ENCODE assay signal across 1 cellular context in the genomic region with DNA sequence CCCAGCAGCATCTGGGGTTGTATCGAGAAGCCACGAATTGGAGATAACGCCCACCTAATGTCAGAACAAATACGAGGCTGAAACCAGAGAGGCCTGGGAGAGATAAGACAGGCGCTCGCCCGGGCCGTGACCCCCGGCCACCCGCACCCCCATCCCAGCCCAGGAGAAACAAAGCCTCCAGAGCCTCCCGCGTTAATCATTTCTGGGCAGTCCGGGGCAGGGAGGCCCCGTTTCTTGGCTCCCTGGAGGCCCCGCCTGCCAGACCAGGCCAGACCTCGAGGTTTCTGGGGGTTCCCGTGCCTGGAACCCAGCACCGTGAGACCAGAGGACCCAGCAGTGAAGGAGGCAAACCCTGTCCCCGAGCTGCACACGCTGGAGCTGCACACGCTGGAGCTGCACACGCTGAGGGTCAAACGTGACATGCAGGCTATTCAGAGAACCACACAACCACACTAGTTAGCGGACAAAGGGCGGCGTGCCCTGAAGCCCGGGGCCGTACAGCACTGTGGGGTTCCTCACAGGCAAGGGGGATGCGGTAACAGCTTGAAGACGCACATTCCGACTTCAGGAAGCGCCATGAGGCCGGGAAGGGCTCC.
TF ChIP-seq lines count a peak whose summit lies in the region.

No MANE protein-coding gene starts in this region.

TF ChIP-seq in HepG2, 621 proteins besides CTCF, POLR2A, EP300 and RAD21 (continued from another document and continues in another):
- TF ChIP-seq, protein P1, sequence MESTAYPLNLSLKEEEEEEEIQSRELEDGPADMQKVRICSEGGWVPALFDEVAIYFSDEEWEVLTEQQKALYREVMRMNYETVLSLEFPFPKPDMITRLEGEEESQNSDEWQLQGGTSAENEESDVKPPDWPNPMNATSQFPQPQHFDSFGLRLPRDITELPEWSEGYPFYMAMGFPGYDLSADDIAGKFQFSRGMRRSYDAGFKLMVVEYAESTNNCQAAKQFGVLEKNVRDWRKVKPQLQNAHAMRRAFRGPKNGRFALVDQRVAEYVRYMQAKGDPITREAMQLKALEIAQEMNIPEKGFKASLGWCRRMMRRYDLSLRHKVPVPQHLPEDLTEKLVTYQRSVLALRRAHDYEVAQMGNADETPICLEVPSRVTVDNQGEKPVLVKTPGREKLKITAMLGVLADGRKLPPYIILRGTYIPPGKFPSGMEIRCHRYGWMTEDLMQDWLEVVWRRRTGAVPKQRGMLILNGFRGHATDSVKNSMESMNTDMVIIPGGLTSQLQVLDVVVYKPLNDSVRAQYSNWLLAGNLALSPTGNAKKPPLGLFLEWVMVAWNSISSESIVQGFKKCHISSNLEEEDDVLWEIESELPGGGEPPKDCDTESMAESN (CRISPR knock-in tag; conservative IDR thresholded peaks at IDR 0.05) = no peak
- no peak for TF ChIP-seq ZNF619 (CRISPR knock-in tag; IDR thresholded peaks at IDR 0.05)
- no peak for TF ChIP-seq ZNF33B (CRISPR knock-in tag; IDR thresholded peaks at IDR 0.05)
- 0 out of 2 replicates have a peak, but pooled peaks have one; percentile 26 for TF ChIP-seq ZNF609 (CRISPR knock-in tag; IDR thresholded peaks at IDR 0.05; ENCODE audit: borderline replicate concordance)
- no peak for TF ChIP-seq IKZF4 (CRISPR knock-in tag; IDR thresholded peaks at IDR 0.05; ENCODE audit: borderline replicate concordance, low read depth, not compliant biosample characterization)
- TF ChIP-seq, protein P2, sequence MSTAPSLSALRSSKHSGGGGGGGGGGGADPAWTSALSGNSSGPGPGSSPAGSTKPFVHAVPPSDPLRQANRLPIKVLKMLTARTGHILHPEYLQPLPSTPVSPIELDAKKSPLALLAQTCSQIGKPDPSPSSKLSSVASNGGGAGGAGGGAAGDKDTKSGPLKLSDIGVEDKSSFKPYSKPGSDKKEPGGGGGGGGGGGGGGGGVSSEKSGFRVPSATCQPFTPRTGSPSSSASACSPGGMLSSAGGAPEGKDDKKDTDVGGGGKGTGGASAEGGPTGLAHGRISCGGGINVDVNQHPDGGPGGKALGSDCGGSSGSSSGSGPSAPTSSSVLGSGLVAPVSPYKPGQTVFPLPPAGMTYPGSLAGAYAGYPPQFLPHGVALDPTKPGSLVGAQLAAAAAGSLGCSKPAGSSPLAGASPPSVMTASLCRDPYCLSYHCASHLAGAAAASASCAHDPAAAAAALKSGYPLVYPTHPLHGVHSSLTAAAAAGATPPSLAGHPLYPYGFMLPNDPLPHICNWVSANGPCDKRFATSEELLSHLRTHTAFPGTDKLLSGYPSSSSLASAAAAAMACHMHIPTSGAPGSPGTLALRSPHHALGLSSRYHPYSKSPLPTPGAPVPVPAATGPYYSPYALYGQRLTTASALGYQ (CRISPR knock-in tag; IDR thresholded peaks at IDR 0.05) = peak; percentile 38; the same call in 1 of the 2 replicates
- no peak for TF ChIP-seq ZNF672 (CRISPR knock-in tag; IDR thresholded peaks at IDR 0.05)
- no peak for TF ChIP-seq NFKBIZ (CRISPR knock-in tag; IDR thresholded peaks at IDR 0.05)
- no peak for TF ChIP-seq ZNF205 (CRISPR knock-in tag; IDR thresholded peaks at IDR 0.05)
- TF ChIP-seq THAP9 (CRISPR knock-in tag; IDR thresholded peaks at IDR 0.05; ENCODE audit: borderline replicate concordance) = no peak
- TF ChIP-seq ZFY (CRISPR knock-in tag; IDR thresholded peaks at IDR 0.05) = peak; percentile 39; the same call in 1 of the 2 replicates
- TF ChIP-seq BHLHE40 (IDR thresholded peaks at IDR 0.05; ENCODE audit: low read length) = peak; percentile 61
- peak; percentile 80 for TF ChIP-seq NR2F6 (IDR thresholded peaks at IDR 0.05)
- TF ChIP-seq NR2F6 (CRISPR knock-in tag; IDR thresholded peaks at IDR 0.05) = no peak; the same call in 1 of the 2 replicates
- TF ChIP-seq, protein P3, sequence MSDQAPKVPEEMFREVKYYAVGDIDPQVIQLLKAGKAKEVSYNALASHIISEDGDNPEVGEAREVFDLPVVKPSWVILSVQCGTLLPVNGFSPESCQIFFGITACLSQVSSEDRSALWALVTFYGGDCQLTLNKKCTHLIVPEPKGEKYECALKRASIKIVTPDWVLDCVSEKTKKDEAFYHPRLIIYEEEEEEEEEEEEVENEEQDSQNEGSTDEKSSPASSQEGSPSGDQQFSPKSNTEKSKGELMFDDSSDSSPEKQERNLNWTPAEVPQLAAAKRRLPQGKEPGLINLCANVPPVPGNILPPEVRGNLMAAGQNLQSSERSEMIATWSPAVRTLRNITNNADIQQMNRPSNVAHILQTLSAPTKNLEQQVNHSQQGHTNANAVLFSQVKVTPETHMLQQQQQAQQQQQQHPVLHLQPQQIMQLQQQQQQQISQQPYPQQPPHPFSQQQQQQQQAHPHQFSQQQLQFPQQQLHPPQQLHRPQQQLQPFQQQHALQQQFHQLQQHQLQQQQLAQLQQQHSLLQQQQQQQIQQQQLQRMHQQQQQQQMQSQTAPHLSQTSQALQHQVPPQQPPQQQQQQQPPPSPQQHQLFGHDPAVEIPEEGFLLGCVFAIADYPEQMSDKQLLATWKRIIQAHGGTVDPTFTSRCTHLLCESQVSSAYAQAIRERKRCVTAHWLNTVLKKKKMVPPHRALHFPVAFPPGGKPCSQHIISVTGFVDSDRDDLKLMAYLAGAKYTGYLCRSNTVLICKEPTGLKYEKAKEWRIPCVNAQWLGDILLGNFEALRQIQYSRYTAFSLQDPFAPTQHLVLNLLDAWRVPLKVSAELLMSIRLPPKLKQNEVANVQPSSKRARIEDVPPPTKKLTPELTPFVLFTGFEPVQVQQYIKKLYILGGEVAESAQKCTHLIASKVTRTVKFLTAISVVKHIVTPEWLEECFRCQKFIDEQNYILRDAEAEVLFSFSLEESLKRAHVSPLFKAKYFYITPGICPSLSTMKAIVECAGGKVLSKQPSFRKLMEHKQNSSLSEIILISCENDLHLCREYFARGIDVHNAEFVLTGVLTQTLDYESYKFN (CRISPR knock-in tag; conservative IDR thresholded peaks at IDR 0.05) = 0 out of 2 replicates have a peak, but pooled peaks have one; percentile 27
- TF ChIP-seq ZNF512 (CRISPR knock-in tag; IDR thresholded peaks at IDR 0.05) = no peak
- TF ChIP-seq FOXK2 (IDR thresholded peaks at IDR 0.05) = no peak
- TF ChIP-seq CC2D1A (CRISPR knock-in tag; IDR thresholded peaks at IDR 0.05) = no peak
- TF ChIP-seq HNRNPL (IDR thresholded peaks at IDR 0.05; ENCODE audit: low read depth, low read length) = 0 out of 2 replicates have a peak, but pooled peaks have one; percentile 44
- TF ChIP-seq ZSCAN25 (CRISPR knock-in tag; IDR thresholded peaks at IDR 0.05) = peak; percentile 57
- peak; percentile 19; the same call in 1 of the 2 replicates for TF ChIP-seq ZNF350 (CRISPR knock-in tag; IDR thresholded peaks at IDR 0.05; ENCODE audit: borderline replicate concordance, low read depth)
- no peak for TF ChIP-seq SNAI1 (CRISPR knock-in tag; IDR thresholded peaks at IDR 0.05; ENCODE audit: borderline replicate concordance)
- TF ChIP-seq MEIS1 (CRISPR knock-in tag; IDR thresholded peaks at IDR 0.05; ENCODE audit: borderline replicate concordance) = no peak
- TF ChIP-seq SALL2 (CRISPR knock-in tag; IDR thresholded peaks at IDR 0.05) = no peak
- TF ChIP-seq ZNF552 (CRISPR knock-in tag; IDR thresholded peaks at IDR 0.05; ENCODE audit: borderline replicate concordance) = no peak
- no peak for TF ChIP-seq GZF1 (CRISPR knock-in tag; IDR thresholded peaks at IDR 0.05)
- TF ChIP-seq DDIT3 (CRISPR knock-in tag; IDR thresholded peaks at IDR 0.05) = no peak
- no peak for TF ChIP-seq FOXA1 (IDR thresholded peaks at IDR 0.05)
- peak; percentile 22; the same call in 1 of the 2 replicates for TF ChIP-seq FOXA1 (CRISPR knock-in tag; IDR thresholded peaks at IDR 0.05)
- TF ChIP-seq ZNF850 (CRISPR knock-in tag; conservative IDR thresholded peaks at IDR 0.05) = no peak
- no peak for TF ChIP-seq DZIP1 (CRISPR knock-in tag; IDR thresholded peaks at IDR 0.05)
